ENCODE assay signal across 21 cellular contexts in the genomic region with DNA sequence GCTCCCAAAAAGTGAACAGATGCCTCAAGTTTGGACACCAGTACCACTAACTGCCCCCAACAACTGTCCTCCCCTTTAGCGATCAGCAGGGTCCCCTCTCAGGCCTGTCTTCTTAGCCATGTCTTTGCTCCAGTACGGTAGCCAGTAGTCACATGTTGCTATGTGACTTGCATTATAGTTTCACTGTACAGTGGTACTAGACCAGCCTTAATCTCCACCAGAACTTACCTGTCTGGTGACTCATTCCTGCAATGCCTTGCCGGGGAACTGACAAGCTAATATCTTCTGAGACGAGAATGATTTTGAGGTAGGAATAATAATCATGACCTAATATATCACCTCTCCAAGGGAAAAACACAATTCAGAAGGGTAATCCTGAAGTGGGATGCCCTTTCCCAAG. TPM values are rescaled to one million over a fixed set of nuclear protein-coding genes. Genes with fewer than 3 reads are reported as not detected.
DNase-seq lines count a peak whose midpoint lies in the region; ATAC-seq, FAIRE-seq and TF ChIP-seq lines count a peak whose summit lies in the region.
"Had no signal": no experiment of that assay in that cellular context is flagged by ENCODE, and none has a peak within 500 bp of the region (broad histone marks: within the 10 kb centered on the region; RNA-seq: fewer than 3 reads in every experiment).

No MANE protein-coding gene starts in this region.

- DNase-seq in K562 (ENCODE audit: extremely low read depth in 1 of 4, low spot score in 3 of 4) (no peak), left lung (no peak), upper lobe of right lung (no peak), ecto neural progenitor cell (ENCODE audit: low spot score) (no peak), brain microvascular endothelial cell (no peak)
- DNase-seq: ACHN; BE2C; Caco-2; CD4-positive, alpha-beta T cell; HCEC 1CT had no signal

- BruUV-seq in K562 (replicated peaks; lab: Mats Ljungman, UMichigan) = no TSS peak

- no peaks in the 10 kb centered on the region for H3K9me1 ChIP-seq in K562 (ENCODE audit: control insufficient read depth, insufficient read depth, low read length)

- no peaks in the 10 kb centered on the region for H3K9me3 ChIP-seq in K562 (replicated peaks; ENCODE audit: control insufficient read depth, insufficient read depth, low read depth, low read length)
- H3K9me3 ChIP-seq in left lung = no peaks in the 10 kb centered on the region
- no peaks in the 10 kb centered on the region for H3K9me3 ChIP-seq in upper lobe of right lung
- H3K9me3 ChIP-seq: BE2C, Caco-2 had no signal

- no peak overlapping the region for H2AFZ ChIP-seq in K562 (ENCODE audit: low read depth, low read length)
- H2AFZ ChIP-seq: GM23338 had no signal

- H3K4me1 ChIP-seq in K562 (replicated peaks in 1 of 2; ENCODE audit: control insufficient read depth in 2 of 2, insufficient read depth in 2 of 2, low read length in 2 of 2) (peaks cover 0 to 3% of the 10 kb centered on the region in 2 experiments; a peak in 2 of 5 replicates), left lung (no peaks in the 10 kb centered on the region), upper lobe of right lung (no peaks in the 10 kb centered on the region)
- H3K4me1 ChIP-seq: BE2C, Caco-2 had no signal

- ATAC-seq in K562 (peak; percentile 51; the same call in 2 of the 3 replicates), esophagus mucosa (peak; percentile 87), left lung (peak; percentile 16), upper lobe of right lung (peak; percentile 31), GM19455 (IDR thresholded peaks at IDR 0.05; ENCODE audit: unreplicated experiment) (no peak)
- ATAC-seq: GM23338 had no signal

- intact Hi-C loops in K562 (cut with micrococcal nuclease) = no loop called here
- intact Hi-C loops in left lung (cut with DNase I) = no loop called here
- intact Hi-C loops in upper lobe of right lung (cut with DNase I) = no loop called here

- H3K27ac ChIP-seq in K562 (ENCODE audit: extremely low read depth, low read depth, low read length) (no peak overlapping the region), left lung (no peak overlapping the region), upper lobe of right lung (no peak overlapping the region), brain microvascular endothelial cell (no peak overlapping the region)

- FAIRE-seq in K562 (lab: Jason Lieb, UNC) = no peak
- FAIRE-seq: A204.1, D721Med, G401.6, GM12891, GM19239, H54, HTR-8/SVneo had no signal

- no peaks in the 10 kb centered on the region for H4K20me1 ChIP-seq in K562 (replicated peaks; ENCODE audit: control insufficient read depth, insufficient read depth, low read length)

- H3K79me2 ChIP-seq in K562 (ENCODE audit: control insufficient read depth, insufficient read depth, low read length) = no peaks in the 10 kb centered on the region

- H3K36me3 ChIP-seq in K562 (ENCODE audit: control insufficient read depth, insufficient read depth, low read length) (no peaks in the 10 kb centered on the region), left lung (no peaks in the 10 kb centered on the region), upper lobe of right lung (no peaks in the 10 kb centered on the region), brain microvascular endothelial cell (replicated peaks) (no peaks in the 10 kb centered on the region)
- H3K36me3 ChIP-seq: BE2C had no signal

- H3K27me3 ChIP-seq in K562 (ENCODE audit: control insufficient read depth in 2 of 2, insufficient read depth in 2 of 2, low read length in 2 of 2) = peaks cover 0 to 17% of the 10 kb centered on the region in 2 experiments; a peak in 2 of 5 replicates
- no peaks in the 10 kb centered on the region for H3K27me3 ChIP-seq in left lung
- H3K27me3 ChIP-seq in upper lobe of right lung = no peaks in the 10 kb centered on the region
- no peaks in the 10 kb centered on the region for H3K27me3 ChIP-seq in brain microvascular endothelial cell (replicated peaks)
- H3K27me3 ChIP-seq: BE2C had no signal

- no peak for TF ChIP-seq CTCF in K562 (IDR thresholded peaks at IDR 0.05 in 2 of 3, conservative IDR thresholded peaks at IDR 0.05 in 1 of 3; ENCODE audit: insufficient read depth in 2 of 3, low read depth in 1 of 3, low read length in 3 of 3)
- TF ChIP-seq CTCF in left lung (IDR thresholded peaks at IDR 0.05) = no peak
- no peak for TF ChIP-seq CTCF in upper lobe of right lung (IDR thresholded peaks at IDR 0.05)
- TF ChIP-seq CTCF in brain microvascular endothelial cell (IDR thresholded peaks at IDR 0.05; ENCODE audit: low read depth, low read length, missing control alignments) = no peak

- H3K4me3 ChIP-seq in K562 (no peak overlapping the region), left lung (no peak overlapping the region), upper lobe of right lung (no peak overlapping the region), brain microvascular endothelial cell (ENCODE audit: low read depth, low read length) (no peak overlapping the region)
- H3K4me3 ChIP-seq: GM23338 had no signal

- no peak for TF ChIP-seq RAD21 in K562 (CRISPR knock-in tag; conservative IDR thresholded peaks at IDR 0.05 in 1 of 2, IDR thresholded peaks at IDR 0.05 in 1 of 2)

- no peak overlapping the region for H3K9ac ChIP-seq in K562 (ENCODE audit: insufficient read depth in 1 of 2, low read depth in 2 of 2, low read length in 2 of 2)

- no peak for TF ChIP-seq POLR2A in K562 (conservative IDR thresholded peaks at IDR 0.05)

- no peak for TF ChIP-seq EP300 in K562 (IDR thresholded peaks at IDR 0.05; ENCODE audit: low read length)

- POLR2A ChIA-PET in K562 (lab: Yijun Ruan, JAX) = no interaction called here

- WGBS in K562 (ENCODE audit: insufficient coverage, low coverage, missing lambda C conversion rate) = 4% methylated on average over 4 of the region's 4 CpGs

- in situ Hi-C loops in K562 (cut with MboI) = no loop called here
- in situ Hi-C loops in brain microvascular endothelial cell (cut with HindIII; ENCODE audit: low pct_ligation_motif_present, low sequenced_read_pairs) = no loop called here

- H3K4me2 ChIP-seq in K562 (ENCODE audit: insufficient read depth, low read length) = no peak overlapping the region
- H3K4me2 ChIP-seq: GM23338 had no signal

- CTCF ChIA-PET in K562 (lab: Yijun Ruan, JAX; ENCODE audit: low intra/inter-chr PET ratio) = no interaction called here

TF ChIP-seq in K562, 482 proteins besides CTCF, POLR2A, EP300 and RAD21 (continues in another document):
- TF ChIP-seq HDGF (IDR thresholded peaks at IDR 0.05) (no peak), CCNT2 (IDR thresholded peaks at IDR 0.05; ENCODE audit: borderline replicate concordance, extremely low read depth, insufficient read length, low read depth, low read length) (no peak)
- TF ChIP-seq, protein P1, sequence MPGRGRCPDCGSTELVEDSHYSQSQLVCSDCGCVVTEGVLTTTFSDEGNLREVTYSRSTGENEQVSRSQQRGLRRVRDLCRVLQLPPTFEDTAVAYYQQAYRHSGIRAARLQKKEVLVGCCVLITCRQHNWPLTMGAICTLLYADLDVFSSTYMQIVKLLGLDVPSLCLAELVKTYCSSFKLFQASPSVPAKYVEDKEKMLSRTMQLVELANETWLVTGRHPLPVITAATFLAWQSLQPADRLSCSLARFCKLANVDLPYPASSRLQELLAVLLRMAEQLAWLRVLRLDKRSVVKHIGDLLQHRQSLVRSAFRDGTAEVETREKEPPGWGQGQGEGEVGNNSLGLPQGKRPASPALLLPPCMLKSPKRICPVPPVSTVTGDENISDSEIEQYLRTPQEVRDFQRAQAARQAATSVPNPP (IDR thresholded peaks at IDR 0.05; ENCODE audit: borderline replicate concordance, insufficient read depth, insufficient read length) = no peak

RNA-seq across cellular contexts. Expression of gene ACMSD, which starts 23.7 kb away (rescaled TPM):
- total RNA-seq in K562 (2011; cell fraction: chromatin; rRNA removed; ENCODE audit: low replicate concordance) = not detected in 2 replicates
- not detected in 2 replicates for total RNA-seq in K562 (2011; cell fraction: nucleolus; rRNA removed)
- not detected in 2 replicates for total RNA-seq in K562 (2011; cell fraction: nucleoplasm; rRNA removed)
- total RNA-seq in K562 (2014; rRNA removed) (not detected in 2 replicates), K562 (2014; rRNA removed; fragmentation: Illumina TruSeq; extraction: Trizol) (not detected in 2 replicates), K562 (2015; rRNA removed; fragmentation: Illumina TruSeq; extraction: Trizol) (not detected in 2 replicates), K562 (2021) (not detected in 2 replicates), esophagus mucosa (not detected), left lung (not detected), upper lobe of right lung (not detected)
- polyA plus RNA-seq in K562 (2011; rRNA removed) (not detected in 2 replicates), K562 (2014; fragmentation: Illumina TruSeq; extraction: Trizol) (not detected in 2 replicates), K562 (2014; fragmentation: Nextera tagmentation; extraction: Ambion mirVana) (not detected), K562 (2014; rRNA removed) (not detected in 2 replicates)
- polyA plus RNA-seq in K562 (2011; cell fraction: cytosol; rRNA removed) = not detected in 2 replicates
- polyA plus RNA-seq in K562 (2011; cell fraction: nucleus; rRNA removed) = not detected in 2 replicates
- not detected in 2 replicates for polyA plus RNA-seq in K562 (2012)
- polyA minus RNA-seq in K562 (2011; rRNA and poly(A)+ RNA removed) = not detected in 2 replicates
- polyA minus RNA-seq in K562 (2011; cell fraction: cytosol; rRNA and poly(A)+ RNA removed) = not detected in 2 replicates
- polyA minus RNA-seq in K562 (2011; cell fraction: nucleus; rRNA and poly(A)+ RNA removed) = not detected in 2 replicates
- total RNA-seq: Caco-2; CD4-positive, alpha-beta T cell; GM23338 had no signal
- polyA plus RNA-seq: IgD-negative memory B cell had no signal

RNA-seq across cellular contexts. Expression of gene CCNT2, which starts 56.6 kb away (rescaled TPM):
- 83.8 and 133 TPM in 2 replicates for total RNA-seq in K562 (2011; cell fraction: chromatin; rRNA removed; ENCODE audit: low replicate concordance)
- 42.4 and 51.6 TPM in 2 replicates for total RNA-seq in K562 (2011; cell fraction: nucleolus; rRNA removed)
- 77.5 and 104 TPM in 2 replicates for total RNA-seq in K562 (2011; cell fraction: nucleoplasm; rRNA removed)
- total RNA-seq in K562 (2014; rRNA removed) (14.5 and 19.8 TPM in 2 replicates), K562 (2014; rRNA removed; fragmentation: Illumina TruSeq; extraction: Trizol) (29.3 and 32.0 TPM in 2 replicates), K562 (2015; rRNA removed; fragmentation: Illumina TruSeq; extraction: Trizol) (26.5 and 30.0 TPM in 2 replicates), K562 (2021) (28.0 and 29.0 TPM in 2 replicates), esophagus mucosa (19.2 TPM), left lung (10 to 100 TPM; 29.3 to 40.6 TPM), upper lobe of right lung (38.7 TPM)
- polyA plus RNA-seq in K562 (2011; rRNA removed) (26.1 and 26.2 TPM in 2 replicates), K562 (2014; fragmentation: Illumina TruSeq; extraction: Trizol) (19.0 and 22.7 TPM in 2 replicates), K562 (2014; fragmentation: Nextera tagmentation; extraction: Ambion mirVana) (10 to 100 TPM; 12.6 to 16.9 TPM), K562 (2014; rRNA removed) (15.4 and 16.3 TPM in 2 replicates)
- 6.9 and 10.3 TPM in 2 replicates for polyA plus RNA-seq in K562 (2011; cell fraction: cytosol; rRNA removed)
- polyA plus RNA-seq in K562 (2011; cell fraction: nucleus; rRNA removed) = 56.8 and 60.1 TPM in 2 replicates
- polyA plus RNA-seq in K562 (2012) = 12.7 and 16.9 TPM in 2 replicates
- 54.7 and 66.0 TPM in 2 replicates for polyA minus RNA-seq in K562 (2011; rRNA and poly(A)+ RNA removed)
- 13.6 and 19.6 TPM in 2 replicates for polyA minus RNA-seq in K562 (2011; cell fraction: cytosol; rRNA and poly(A)+ RNA removed)
- 63.4 and 80.8 TPM in 2 replicates for polyA minus RNA-seq in K562 (2011; cell fraction: nucleus; rRNA and poly(A)+ RNA removed)
